In genomic region chr16:87053016-87053982, GRCh38 we compare ENCODE assay signal across 1 cellular context.
TF ChIP-seq lines count a peak whose summit lies in the region.

No MANE protein-coding gene starts in this region.

TF ChIP-seq in H1, 55 proteins besides CTCF, POLR2A, EP300 and RAD21 (continued from another document):
- no peak for TF ChIP-seq CTBP2 (IDR thresholded peaks at IDR 0.05; ENCODE audit: borderline replicate concordance, insufficient read depth, insufficient read length, low read length)
- no peak for TF ChIP-seq GTF2F1 (IDR thresholded peaks at IDR 0.05; ENCODE audit: borderline replicate concordance, low read depth, low read length)
- peak; percentile 32 for TF ChIP-seq TAF7 (optimal IDR thresholded peaks at IDR 0.05; ENCODE audit: borderline replicate concordance, low read depth, low read length)
- TF ChIP-seq POLR2AphosphoS5 (IDR thresholded peaks at IDR 0.05; ENCODE audit: low read depth, low read length) = peak; percentile 30; the same call in 1 of the 2 replicates
- no peak for TF ChIP-seq CHD2 (IDR thresholded peaks at IDR 0.05; ENCODE audit: low read length)
- no peak for TF ChIP-seq SRF (IDR thresholded peaks at IDR 0.05; ENCODE audit: low read depth, low read length)
- TF ChIP-seq SP2 (IDR thresholded peaks at IDR 0.05; ENCODE audit: low read length) = no peak
- no peak for TF ChIP-seq RXRA (IDR thresholded peaks at IDR 0.05; ENCODE audit: insufficient read depth, low read depth, low read length)
- no peak for TF ChIP-seq NANOG (IDR thresholded peaks at IDR 0.05; ENCODE audit: insufficient read depth, low read depth, low read length, poor library complexity, severe bottlenecking)
- TF ChIP-seq PHF8 (conservative IDR thresholded peaks at IDR 0.05; ENCODE audit: low read depth, low read length) = no peak
- no peak for TF ChIP-seq SIX5 (IDR thresholded peaks at IDR 0.05; ENCODE audit: low read depth, low read length)
- TF ChIP-seq NRF1 (IDR thresholded peaks at IDR 0.05; ENCODE audit: low read depth, low read length) = no peak
- TF ChIP-seq ATF2 (IDR thresholded peaks at IDR 0.05; ENCODE audit: low read length) = no peak
- TF ChIP-seq RBBP5 (IDR thresholded peaks at IDR 0.05; ENCODE audit: borderline replicate concordance, low read depth, low read length) = no peak
- TF ChIP-seq TAF1 (IDR thresholded peaks at IDR 0.05; ENCODE audit: low read depth, low read length) = peak; percentile 63
- no peak for TF ChIP-seq TEAD4 (IDR thresholded peaks at IDR 0.05; ENCODE audit: low read depth, low read length)
- no peak for TF ChIP-seq JUND (IDR thresholded peaks at IDR 0.05; ENCODE audit: low read length)
- TF ChIP-seq FOSL1 (IDR thresholded peaks at IDR 0.05; ENCODE audit: insufficient read depth, low read depth, low read length) = no peak
- no peak for TF ChIP-seq BACH1 (IDR thresholded peaks at IDR 0.05; ENCODE audit: low read length)
- TF ChIP-seq CBX8 (IDR thresholded peaks at IDR 0.05; ENCODE audit: borderline replicate concordance, low read depth, low read length) = no peak
- no peak for TF ChIP-seq RNF2 (IDR thresholded peaks at IDR 0.05; ENCODE audit: borderline replicate concordance, low read depth, low read length, missing control alignments, poor library complexity, severe bottlenecking)
- TF ChIP-seq BRCA1 (IDR thresholded peaks at IDR 0.05; ENCODE audit: low read depth, low read length) = no peak
- no peak for TF ChIP-seq JUN (IDR thresholded peaks at IDR 0.05; ENCODE audit: low read depth, low read length)
- TF ChIP-seq CREB1 (IDR thresholded peaks at IDR 0.05) = no peak
- TF ChIP-seq KDM4A (IDR thresholded peaks at IDR 0.05; ENCODE audit: low read depth, low read length, severe bottlenecking) = peak; percentile 51
- no peak for TF ChIP-seq SUZ12 (IDR thresholded peaks at IDR 0.05; ENCODE audit: low read length)
- no peak for TF ChIP-seq USF2 (IDR thresholded peaks at IDR 0.05; ENCODE audit: low read length)
- no peak for TF ChIP-seq EGR1 (IDR thresholded peaks at IDR 0.05; ENCODE audit: borderline replicate concordance, low read depth, low read length)
